ENCODE assay signal across 16 cellular contexts in genomic region chr5:141608046-141608445, GRCh38. TPM values are rescaled to one million over a fixed set of nuclear protein-coding genes. Genes with fewer than 3 reads are reported as not detected.
DNase-seq lines count a peak whose midpoint lies in the region; ATAC-seq and TF ChIP-seq lines count a peak whose summit lies in the region.
"Had no signal": no experiment of that assay in that cellular context is flagged by ENCODE, and none has a peak within 500 bp of the region (broad histone marks: within the 10 kb centered on the region; RNA-seq: fewer than 3 reads in every experiment).

No MANE protein-coding gene starts in this region.

- no peak for DNase-seq in activated CD4-positive, alpha-beta T cell treated with anti-CD3 and anti-CD28 coated beads for 36 hours
- no peak for DNase-seq in activated CD4-positive, alpha-beta T cell treated with anti-CD3 and anti-CD28 coated beads for 1 hour
- DNase-seq in T-cell (no peak), epithelial cell of prostate (ENCODE audit: low read depth, low spot score) (no peak), tibial artery (no peak), amygdala (lab: John Stamatoyannopoulos, UW) (no peak)
- DNase-seq in stimulated activated effector memory CD8-positive, alpha-beta T cell treated with anti-CD3 and anti-CD28 coated beads, Interleukin-12 subunit alpha, Interleukin-12 subunit beta, amount 100 ng/mL, for 72 hours (ENCODE audit: low spot score in 2 of 2) = no peak
- DNase-seq: activated gamma-delta T cell, HCEC 1CT, NCI-H1436 treated with DMSO at 0.1 percent for 48 hours, NCI-H524 treated with DMSO at 0.1 percent for 48 hours, WERI-Rb-1 had no signal

- H3K4me1 ChIP-seq in tibial artery = peaks cover 0 to 39% (median 25%) of the 10 kb centered on the region in 4 donors

- no peak for TF ChIP-seq CTCF in tibial artery (IDR thresholded peaks at IDR 0.05)

- H3K4me3 Mint-ChIP-seq in activated CD4-positive, alpha-beta T cell treated with anti-CD3 and anti-CD28 coated beads for 36 hours = no peak overlapping the region
- peak overlapping the region; percentile 47 to 73 (median 49) for H3K4me3 Mint-ChIP-seq in T-cell
- H3K4me3 Mint-ChIP-seq in stimulated activated effector memory CD8-positive, alpha-beta T cell treated with anti-CD3 and anti-CD28 coated beads, Interleukin-12 subunit alpha, Interleukin-12 subunit beta, amount 100 ng/mL, for 72 hours = peak overlapping the region; percentile 61

- no peaks in the 10 kb centered on the region for H3K9me3 Mint-ChIP-seq in activated CD4-positive, alpha-beta T cell treated with anti-CD3 and anti-CD28 coated beads for 36 hours (ENCODE audit: low read depth)
- H3K9me3 Mint-ChIP-seq in T-cell = no peaks in the 10 kb centered on the region
- no peaks in the 10 kb centered on the region for H3K9me3 Mint-ChIP-seq in stimulated activated effector memory CD8-positive, alpha-beta T cell treated with anti-CD3 and anti-CD28 coated beads, Interleukin-12 subunit alpha, Interleukin-12 subunit beta, amount 100 ng/mL, for 72 hours

- CTCF ChIA-PET in activated CD4-positive, alpha-beta T cell treated with anti-CD3 and anti-CD28 coated beads for 36 hours (lab: Charles Lee) = interaction anchor here (0.7 to 5.2 kb wide), 6 partner anchors 9 to 44 kb away, joined by 3 to 30 read pairs (median 14); partner anchors contain the start of gene DIAPH1
- CTCF ChIA-PET in T-cell (lab: Charles Lee) = interaction anchor here (0.9 to 5.3 kb wide), 10 partner anchors 10 to 818 kb away, joined by 3 to 86 read pairs (median 8); partner anchors contain the start of genes DIAPH1 (in 1 of the 2), HDAC3 (in 1 of the 2), RELL2 (in 1 of the 2) and TAF7 (in 1 of the 2)

- no peak for ATAC-seq in activated CD4-positive, alpha-beta T cell treated with anti-CD3 and anti-CD28 coated beads for 36 hours
- ATAC-seq in T-cell (replicated peaks in 1 of 4) = no peak
- no peak for ATAC-seq in stimulated activated effector memory CD8-positive, alpha-beta T cell treated with anti-CD3 and anti-CD28 coated beads, Interleukin-12 subunit alpha, Interleukin-12 subunit beta, amount 100 ng/mL, for 72 hours
- ATAC-seq in HG02642 (IDR thresholded peaks at IDR 0.05; ENCODE audit: poor library complexity, unreplicated experiment) = no peak
- ATAC-seq: Right ventricle myocardium inferior had no signal

- H3K9me3 ChIP-seq in tibial artery = no peaks in the 10 kb centered on the region
- H3K9me3 ChIP-seq: right atrium auricular region had no signal

- H3K4me1 Mint-ChIP-seq in activated CD4-positive, alpha-beta T cell treated with anti-CD3 and anti-CD28 coated beads for 36 hours = peaks cover 86% of the 10 kb centered on the region
- H3K4me1 Mint-ChIP-seq in T-cell = peaks cover 92 to 99% (median 94%) of the 10 kb centered on the region in 3 donors
- peaks cover 87% of the 10 kb centered on the region for H3K4me1 Mint-ChIP-seq in stimulated activated effector memory CD8-positive, alpha-beta T cell treated with anti-CD3 and anti-CD28 coated beads, Interleukin-12 subunit alpha, Interleukin-12 subunit beta, amount 100 ng/mL, for 72 hours

- H3K27me3 Mint-ChIP-seq in activated CD4-positive, alpha-beta T cell treated with anti-CD3 and anti-CD28 coated beads for 36 hours = no peaks in the 10 kb centered on the region
- no peaks in the 10 kb centered on the region for H3K27me3 Mint-ChIP-seq in T-cell

- H3K4me3 ChIP-seq in tibial artery = no peak overlapping the region
- H3K4me3 ChIP-seq: coronary artery, right atrium auricular region had no signal

- intact Hi-C loops in activated CD4-positive, alpha-beta T cell treated with anti-CD3 and anti-CD28 coated beads for 36 hours (cut with DNase I, micrococcal nuclease) = loop anchor here in 1 of 2 experiments (10.0 kb wide), 1 partner anchor 1217 kb away; no protein-coding TSS in a partner anchor
- intact Hi-C loops in tibial artery (cut with DNase I; ENCODE audit: low total_unique reads) = no loop called here

- peak overlapping the region; percentile 16 for H3K27ac ChIP-seq in epithelial cell of prostate
- no peak overlapping the region for H3K27ac ChIP-seq in tibial artery
- H3K27ac ChIP-seq: coronary artery, right atrium auricular region, WERI-Rb-1 had no signal

- POLR2A ChIA-PET in activated CD4-positive, alpha-beta T cell treated with anti-CD3 and anti-CD28 coated beads for 36 hours (lab: Charles Lee) = interaction anchor here (0.6 kb wide), 1 partner anchor 18 kb away, joined by 3 read pairs; no protein-coding TSS in a partner anchor
- POLR2A ChIA-PET in T-cell (lab: Charles Lee) = interaction anchor here (0.5 to 1.2 kb wide), 4 partner anchors 9 to 28 kb away, joined by 3 to 17 read pairs (median 6); no protein-coding TSS in a partner anchor

- H3K36me3 Mint-ChIP-seq in activated CD4-positive, alpha-beta T cell treated with anti-CD3 and anti-CD28 coated beads for 36 hours (ENCODE audit: low read depth) = peaks cover 23% of the 10 kb centered on the region
- peaks cover 13% of the 10 kb centered on the region for H3K36me3 Mint-ChIP-seq in T-cell
- H3K36me3 Mint-ChIP-seq in stimulated activated effector memory CD8-positive, alpha-beta T cell treated with anti-CD3 and anti-CD28 coated beads, Interleukin-12 subunit alpha, Interleukin-12 subunit beta, amount 100 ng/mL, for 72 hours = peaks cover 56% of the 10 kb centered on the region

- no peaks in the 10 kb centered on the region for H3K27me3 ChIP-seq in tibial artery
- H3K27me3 ChIP-seq: right atrium auricular region had no signal

- no peaks in the 10 kb centered on the region for H3K36me3 ChIP-seq in tibial artery
- H3K36me3 ChIP-seq: right atrium auricular region, WERI-Rb-1 had no signal

- H3K27ac Mint-ChIP-seq in activated CD4-positive, alpha-beta T cell treated with anti-CD3 and anti-CD28 coated beads for 36 hours = peak overlapping the region; percentile 69
- peak overlapping the region; percentile 88 to 92 for H3K27ac Mint-ChIP-seq in T-cell
- H3K27ac Mint-ChIP-seq in stimulated activated effector memory CD8-positive, alpha-beta T cell treated with anti-CD3 and anti-CD28 coated beads, Interleukin-12 subunit alpha, Interleukin-12 subunit beta, amount 100 ng/mL, for 72 hours = peak overlapping the region; percentile 84

RNA-seq across cellular contexts. Expression of gene DIAPH1, which starts 10.8 kb away (rescaled TPM):
- 100 to 1,000 TPM; 185 to 212 TPM for total RNA-seq in activated CD4-positive, alpha-beta T cell treated with anti-CD3 and anti-CD28 coated beads for 36 hours
- total RNA-seq in T-cell = 100 to 1,000 TPM; 190 to 271 (median 211) TPM

RNA-seq across cellular contexts. Expression of gene HDAC3, which starts 28.6 kb away (rescaled TPM):
- total RNA-seq in activated CD4-positive, alpha-beta T cell treated with anti-CD3 and anti-CD28 coated beads for 36 hours = 10 to 100 TPM; 85.9 to 88.6 TPM
- 10 to 100 TPM; 68.5 to 78.5 (median 73.8) TPM for total RNA-seq in T-cell

RNA-seq across cellular contexts. Expression of gene RELL2, which starts 28.8 kb away (rescaled TPM):
- total RNA-seq in activated CD4-positive, alpha-beta T cell treated with anti-CD3 and anti-CD28 coated beads for 36 hours = 10 to 100 TPM; 24.3 to 27.8 TPM
- 10 to 100 TPM; 15.3 to 30.7 (median 26.0) TPM for total RNA-seq in T-cell

RNA-seq across cellular contexts. Expression of gene FCHSD1, which starts 43.2 kb away (rescaled TPM):
- 10 to 100 TPM; 28.2 to 32.9 TPM for total RNA-seq in activated CD4-positive, alpha-beta T cell treated with anti-CD3 and anti-CD28 coated beads for 36 hours
- 100 to 1,000 TPM in 3 of 5 donors, 10 to 100 TPM in 2; 68.5 to 103 (median 101) TPM for total RNA-seq in T-cell
